ENCODE assay signal across 11 cellular contexts in genomic region chr9:76438841-76439588, GRCh38. TPM values are rescaled to one million over a fixed set of nuclear protein-coding genes. Genes with fewer than 3 reads are reported as not detected.
DNase-seq lines count a peak whose midpoint lies in the region; ATAC-seq and TF ChIP-seq lines count a peak whose summit lies in the region.
"Had no signal": no experiment of that assay in that cellular context is flagged by ENCODE, and none has a peak within 500 bp of the region (broad histone marks: within the 10 kb centered on the region; RNA-seq: fewer than 3 reads in every experiment).

No MANE protein-coding gene starts in this region.

- TF ChIP-seq CTCF in lower lobe of right lung (IDR thresholded peaks at IDR 0.05), result no peak

- H3K27ac ChIP-seq in lower lobe of right lung, result no peak overlapping the region

- H3K36me3 ChIP-seq in lower lobe of right lung, result no peaks in the 10 kb centered on the region
- H3K36me3 ChIP-seq: BE2C had no signal

- no peak overlapping the region for H3K4me3 ChIP-seq in lower lobe of right lung
- H3K4me3 ChIP-seq: K562 had no signal

- H3K27me3 ChIP-seq in lower lobe of right lung (ENCODE audit: low read depth), result no peaks in the 10 kb centered on the region
- H3K27me3 ChIP-seq: BE2C had no signal

- H3K27ac Mint-ChIP-seq in stimulated activated naive CD8-positive, alpha-beta T cell treated with anti-CD3 and anti-CD28 coated beads, Interleukin-15, amount 100 ng/mL, for 72 hours, result peak overlapping the region; percentile 34 to 86

- peaks cover 0 to 7% of the 10 kb centered on the region in 2 donors for H3K9me3 Mint-ChIP-seq in stimulated activated naive CD8-positive, alpha-beta T cell treated with anti-CD3 and anti-CD28 coated beads, Interleukin-15, amount 100 ng/mL, for 72 hours

- H3K4me3 Mint-ChIP-seq in stimulated activated naive CD8-positive, alpha-beta T cell treated with anti-CD3 and anti-CD28 coated beads, Interleukin-15, amount 100 ng/mL, for 72 hours, result peak overlapping the region in 1 of 2 donors; percentile 34

- peaks cover 52% of the 10 kb centered on the region for H3K4me1 Mint-ChIP-seq in stimulated activated naive CD8-positive, alpha-beta T cell treated with anti-CD3 and anti-CD28 coated beads, Interleukin-15, amount 100 ng/mL, for 72 hours

- H3K9me3 ChIP-seq in lower lobe of right lung, result no peaks in the 10 kb centered on the region
- H3K9me3 ChIP-seq: BE2C had no signal

- ATAC-seq in HG02588 (IDR thresholded peaks at IDR 0.05; ENCODE audit: unreplicated experiment) (peak; percentile 73), HG03457 (IDR thresholded peaks at IDR 0.05; ENCODE audit: unreplicated experiment) (peak; percentile 70), lower lobe of right lung (no peak)
- peak; percentile 74 for ATAC-seq in stimulated activated naive CD8-positive, alpha-beta T cell treated with anti-CD3 and anti-CD28 coated beads, Interleukin-15, amount 100 ng/mL, for 72 hours
- ATAC-seq: K562 had no signal

- H3K4me1 ChIP-seq in lower lobe of right lung, result no peaks in the 10 kb centered on the region
- H3K4me1 ChIP-seq: BE2C had no signal

- peak; percentile 8 for DNase-seq in stimulated activated naive CD4-positive, alpha-beta T cell treated with Interleukin-2 at 50 U/mL for 16 hours (lab: John Stamatoyannopoulos, UW)
- DNase-seq in stimulated activated naive CD4-positive, alpha-beta T cell (lab: John Stamatoyannopoulos, UW), result no peak
- DNase-seq in stimulated activated naive CD8-positive, alpha-beta T cell treated with anti-CD3 and anti-CD28 coated beads, Interleukin-15, amount 100 ng/mL, for 72 hours, result peak in 1 of 2 donors; percentile 44
- no peak for DNase-seq in putamen (ENCODE audit: low spot score)
- DNase-seq in midbrain (lab: John Stamatoyannopoulos, UW), result no peak
- no peak for DNase-seq in lower lobe of right lung
- DNase-seq: anterior cingulate cortex, BE2C had no signal

- H3K27me3 Mint-ChIP-seq in stimulated activated naive CD8-positive, alpha-beta T cell treated with anti-CD3 and anti-CD28 coated beads, Interleukin-15, amount 100 ng/mL, for 72 hours, result peaks cover 8% of the 10 kb centered on the region

- intact Hi-C loops in lower lobe of right lung (cut with DNase I), result no loop called here

RNA-seq across cellular contexts. Expression of gene GCNT1, which starts 20.0 kb away (rescaled TPM):
- total RNA-seq in lower lobe of right lung, result 14.4 TPM

RNA-seq across cellular contexts. Expression of gene RFK, which starts 44.8 kb away (rescaled TPM):
- 18.4 TPM for total RNA-seq in lower lobe of right lung

Comparison
In these comparisons a context has a peak if more than half of its experiments do, and no peak if none do; other contexts are left out.
1. ATAC-seq: peak in HG02588 (single experiment), HG03457 (single experiment) and stimulated activated naive CD8-positive, alpha-beta T cell treated with anti-CD3 and anti-CD28 coated beads, Interleukin-15, amount 100 ng/mL, for 72 hours (single experiment); none in lower lobe of right lung (0 of 2).